Comparison of ENCODE assay signal across 25 cellular contexts in genomic region chr3:153111056-153111455, GRCh38.
"Had no signal": no experiment of that assay in that cellular context is flagged by ENCODE, and none has a peak within 500 bp of the region (broad histone marks: within the 10 kb centered on the region; RNA-seq: fewer than 3 reads in every experiment).

No MANE protein-coding gene starts in this region.

- H3K4me3 ChIP-seq: adrenal gland, K562, SK-N-MC had no signal

- DNase-seq: activated CD4-positive, alpha-beta memory T cell treated with anti-CD3 and anti-CD28 coated beads, Interleukin-2, amount 10 ng/mL, durations not matched to agents 7 days and 5 days; activated CD4-positive, alpha-beta T cell treated with anti-CD3 and anti-CD28 coated beads for 36 hours; activated CD4-positive, alpha-beta T cell treated with anti-CD3 and anti-CD28 coated beads, Interleukin-2, amount 50 U/mL, for 1 hour; activated CD4-positive, CD25-positive, alpha-beta regulatory T cell; activated gamma-delta T cell treated with Interleukin-2 at 50 U/mL for 16 hours; activated naive CD4-positive, alpha-beta T cell treated with anti-CD3 and anti-CD28 coated beads, Interleukin-2, amount 10 ng/mL, durations not matched to agents 7 days and 5 days; activated naive CD8-positive, alpha-beta T cell treated with anti-CD3 and anti-CD28 coated beads for 36 hours; activated T-cell treated with anti-CD3 and anti-CD28 coated beads for 4 hours; activated T-cell treated with anti-CD3 and anti-CD28 coated beads, Interleukin-2, amount 50 U/mL, for 72 hours; adrenal gland; anterior cingulate cortex; Karpas-422; MM.1S; NCI-H1105 treated with DMSO at 0.1 percent for 48 hours; NCI-H146; NCI-H187 treated with DMSO at 0.1 percent for 48 hours; NCI-H2171; NCI-H226; NCI-H526; NCI-H774; SIG-M5; T-cell had no signal

- H3K27ac ChIP-seq: adrenal gland, SK-N-MC, VCaP had no signal

- H3K27me3 ChIP-seq: adrenal gland had no signal

- FAIRE-seq: K562 had no signal

- H3K36me3 ChIP-seq: adrenal gland had no signal

- ATAC-seq: activated CD4-positive, alpha-beta T cell treated with anti-CD3 and anti-CD28 coated beads for 36 hours; activated T-cell treated with anti-CD3 and anti-CD28 coated beads, Interleukin-2, amount 50 U/mL, for 72 hours; K562; T-cell had no signal

- H3K4me1 ChIP-seq: adrenal gland had no signal

- H3K9me3 ChIP-seq: adrenal gland had no signal
